In genomic region chr13:101018720-101019119, GRCh38 we compare ENCODE assay signal across 17 cellular contexts.
DNase-seq lines count a peak whose midpoint lies in the region; ATAC-seq and TF ChIP-seq lines count a peak whose summit lies in the region.
"Had no signal": no experiment of that assay in that cellular context is flagged by ENCODE, and none has a peak within 500 bp of the region (broad histone marks: within the 10 kb centered on the region; RNA-seq: fewer than 3 reads in every experiment).

No MANE protein-coding gene starts in this region.

- H3K4me1 ChIP-seq in hepatocyte (ENCODE audit: insufficient read depth): no peaks in the 10 kb centered on the region
- H3K4me1 ChIP-seq: A549, parathyroid adenoma had no signal

- H3K36me3 ChIP-seq in hepatocyte (replicated peaks; ENCODE audit: insufficient read depth, low read depth): no peaks in the 10 kb centered on the region

- H2AFZ ChIP-seq in hepatocyte: no peak overlapping the region
- H2AFZ ChIP-seq: GM23338, parathyroid adenoma had no signal

- no peaks in the 10 kb centered on the region for H3K4me1 Mint-ChIP-seq in activated CD8-positive, alpha-beta memory T cell treated with anti-CD3 and anti-CD28 coated beads, Interleukin-2, amount 10 ng/mL, durations not matched to agents 7 days and 5 days

- H3K9me2 ChIP-seq in hepatocyte (replicated peaks; ENCODE audit: insufficient read depth): no peaks in the 10 kb centered on the region

- H3K4me3 Mint-ChIP-seq in activated CD8-positive, alpha-beta memory T cell treated with anti-CD3 and anti-CD28 coated beads, Interleukin-2, amount 10 ng/mL, durations not matched to agents 7 days and 5 days: no peak overlapping the region
- H3K4me3 Mint-ChIP-seq: GM23338, type B pancreatic cell had no signal

- H3K4me3 ChIP-seq in hepatocyte: no peak overlapping the region
- H3K4me3 ChIP-seq: A549, GM23338 had no signal

- no peaks in the 10 kb centered on the region for H3K36me3 Mint-ChIP-seq in activated CD8-positive, alpha-beta memory T cell treated with anti-CD3 and anti-CD28 coated beads, Interleukin-2, amount 10 ng/mL, durations not matched to agents 7 days and 5 days
- H3K36me3 Mint-ChIP-seq: type B pancreatic cell had no signal

- CTCF ChIA-PET in activated CD8-positive, alpha-beta memory T cell treated with anti-CD3 and anti-CD28 coated beads, Interleukin-2, amount 10 ng/mL, durations not matched to agents 7 days and 5 days (lab: Charles Lee): no interaction called here

- no peak overlapping the region for H3K27ac ChIP-seq in hepatocyte
- H3K27ac ChIP-seq: A549, parathyroid adenoma had no signal

- H3K79me2 ChIP-seq in hepatocyte: no peaks in the 10 kb centered on the region
- H3K79me2 ChIP-seq: parathyroid adenoma had no signal

- no peaks in the 10 kb centered on the region for H4K20me1 ChIP-seq in hepatocyte (ENCODE audit: insufficient read depth, poor library complexity, severe bottlenecking)

- H3K27me3 Mint-ChIP-seq in activated CD8-positive, alpha-beta memory T cell treated with anti-CD3 and anti-CD28 coated beads, Interleukin-2, amount 10 ng/mL, durations not matched to agents 7 days and 5 days: peaks cover 2% of the 10 kb centered on the region

- no peak for TF ChIP-seq CTCF in hepatocyte (IDR thresholded peaks at IDR 0.05; ENCODE audit: poor library complexity)

- no peaks in the 10 kb centered on the region for H3K9me3 ChIP-seq in hepatocyte (ENCODE audit: low read depth)
- H3K9me3 ChIP-seq: A549 had no signal

- ATAC-seq in activated CD8-positive, alpha-beta memory T cell treated with anti-CD3 and anti-CD28 coated beads, Interleukin-2, amount 10 ng/mL, durations not matched to agents 7 days and 5 days: no peak
- no peak for ATAC-seq in HG02642 (IDR thresholded peaks at IDR 0.05; ENCODE audit: poor library complexity, unreplicated experiment)
- ATAC-seq: GM23338 had no signal

- H3K27me3 ChIP-seq in hepatocyte: no peaks in the 10 kb centered on the region

- H3K4me2 ChIP-seq in hepatocyte: no peak overlapping the region
- H3K4me2 ChIP-seq: A549, GM23338 had no signal

- DNase-seq in 8988T (peak; percentile 32), HK-2 (ENCODE audit: unreplicated experiment) (peak; percentile 65), amniotic epithelial cell (ENCODE audit: low read depth) (peak; percentile 83), hepatocyte (ENCODE audit: low spot score) (peak; percentile 16), GM19240 (ENCODE audit: insufficient read length, low spot score) (no peak), SKM-1 (lab: John Stamatoyannopoulos, UW; ENCODE audit: unreplicated experiment) (no peak)
- no peak for DNase-seq in activated CD8-positive, alpha-beta memory T cell treated with anti-CD3 and anti-CD28 coated beads, Interleukin-2, amount 10 ng/mL, durations not matched to agents 7 days and 5 days
- DNase-seq: activated CD4-positive, CD25-positive, alpha-beta regulatory T cell; effector CD4-positive, alpha-beta T cell; hippocampal formation; NCI-H1436 treated with DMSO at 0.1 percent for 48 hours; NCI-H748 treated with DMSO at 0.1 percent for 48 hours had no signal

- H3K27ac Mint-ChIP-seq in activated CD8-positive, alpha-beta memory T cell treated with anti-CD3 and anti-CD28 coated beads, Interleukin-2, amount 10 ng/mL, durations not matched to agents 7 days and 5 days: no peak overlapping the region
- H3K27ac Mint-ChIP-seq: GM23338, type B pancreatic cell had no signal

- WGBS in hepatocyte (ENCODE audit: low lambda C conversion rate, missing lambda C conversion rate): 65% methylated on average over 7 of the region's 7 CpGs

- H3K9me3 Mint-ChIP-seq in activated CD8-positive, alpha-beta memory T cell treated with anti-CD3 and anti-CD28 coated beads, Interleukin-2, amount 10 ng/mL, durations not matched to agents 7 days and 5 days (ENCODE audit: low read depth): no peaks in the 10 kb centered on the region
- H3K9me3 Mint-ChIP-seq: GM23338 had no signal

Comparison
In these comparisons a context has a peak if more than half of its experiments do, and no peak if none do; other contexts are left out.
1. DNase-seq: peak in 8988T (single experiment), HK-2 (single experiment), amniotic epithelial cell (single experiment) and hepatocyte (single experiment); none in activated CD8-positive, alpha-beta memory T cell treated with anti-CD3 and anti-CD28 coated beads, Interleukin-2, amount 10 ng/mL, durations not matched to agents 7 days and 5 days (single experiment), GM19240 (single experiment) and SKM-1 (single experiment).